In genomic region chr15:74010929-74011540, GRCh38 we compare ENCODE assay signal across 9 cellular contexts. TPM values are rescaled to one million over a fixed set of nuclear protein-coding genes. Genes with fewer than 3 reads are reported as not detected.
DNase-seq lines count a peak whose midpoint lies in the region; ATAC-seq, FAIRE-seq and TF ChIP-seq lines count a peak whose summit lies in the region.
"Had no signal": no experiment of that assay in that cellular context is flagged by ENCODE, and none has a peak within 500 bp of the region (broad histone marks: within the 10 kb centered on the region; RNA-seq: fewer than 3 reads in every experiment).

No MANE protein-coding gene starts in this region.

- H4K20me1 ChIP-seq in GM12878 (ENCODE audit: control insufficient read depth, insufficient read depth), result no peaks in the 10 kb centered on the region

- TF ChIP-seq EP300 in GM12878 (IDR thresholded peaks at IDR 0.05; ENCODE audit: borderline replicate concordance in 1 of 2, control insufficient read depth in 1 of 2, low read depth in 2 of 2, low read length in 2 of 2), result no peak

- no peak overlapping the region for H2AFZ ChIP-seq in GM12878 (ENCODE audit: control insufficient read depth, low read depth, low read length)

- POLR2A ChIA-PET in GM12878 (lab: Charles Lee), result interaction anchor here (1.2 to 1.3 kb wide), 2 partner anchors 17 to 251 kb away, joined by 4 read pairs; partner anchors contain the start of gene PML

- TF ChIP-seq CTCF in GM12878 (IDR thresholded peaks at IDR 0.05 in 2 of 3, conservative IDR thresholded peaks at IDR 0.05 in 1 of 3; ENCODE audit: control insufficient read depth in 2 of 3, extremely low read depth in 1 of 3, insufficient read depth in 1 of 3, low read depth in 3 of 3, low read length in 3 of 3) (no peak), heart right ventricle (IDR thresholded peaks at IDR 0.05) (no peak)

- no peak for ATAC-seq in GM12878
- ATAC-seq in heart right ventricle, result peak in 5 of 8 donors; percentile 4 to 59 (median 28)
- ATAC-seq in stimulated activated naive CD8-positive, alpha-beta T cell treated with anti-CD3 and anti-CD28 coated beads, Interleukin-15, Interleukin-2, amounts not matched to agents 100 U/mL and 50 U/mL, for 24 hours, result no peak

- 75% methylated on average over 2 of the region's 2 CpGs for WGBS in GM12878 (ENCODE audit: insufficient coverage, insufficient replicate concordance, low lambda C conversion rate, missing lambda C conversion rate)
- 57 to 73% methylated on average over 2 of the region's 2 CpGs for WGBS in heart right ventricle, 2 donors

- BruUV-seq in GM12878 (replicated peaks; lab: Mats Ljungman, UMichigan), result no TSS peak

- no peak overlapping the region for H3K9ac ChIP-seq in GM12878 (ENCODE audit: control insufficient read depth, insufficient read depth, low read length)
- H3K9ac ChIP-seq in rectal smooth muscle tissue (ENCODE audit: low read length), result no peak overlapping the region

- no peak for FAIRE-seq in GM12878 (lab: Jason Lieb, UNC)

- no peak overlapping the region for H3K27ac ChIP-seq in GM12878 (ENCODE audit: control insufficient read depth, insufficient read depth)
- peak overlapping the region; percentile 28 to 80 (median 67) for H3K27ac ChIP-seq in heart right ventricle
- H3K27ac ChIP-seq in rectal smooth muscle tissue (ENCODE audit: low read depth, low read length), result peak overlapping the region; percentile 45

- H3K36me3 ChIP-seq in GM12878 (ENCODE audit: control insufficient read depth in 2 of 2, insufficient read depth in 2 of 2, low read length in 1 of 2) (peaks cover 20 to 52% of the 10 kb centered on the region in 2 experiments), heart right ventricle (peaks cover 0 to 63% (median 0%) of the 10 kb centered on the region in 9 donors), rectal smooth muscle tissue (ENCODE audit: control insufficient read depth, insufficient read depth, low read length) (peaks cover 5% of the 10 kb centered on the region)

- DNase-seq in EH (ENCODE audit: low read depth) (peak; percentile 40), GM12878 (ENCODE audit: low read depth, low spot score) (no peak), heart right ventricle (no peak), DMS79 (lab: John Stamatoyannopoulos, UW) (no peak), inferior parietal cortex (ENCODE audit: extremely low spot score) (no peak), NCI-H2171 treated with DMSO at 0.1 percent for 48 hours (lab: John Stamatoyannopoulos, UW) (no peak)
- no peak for DNase-seq in stimulated activated naive CD8-positive, alpha-beta T cell treated with anti-CD3 and anti-CD28 coated beads, Interleukin-15, Interleukin-2, amounts not matched to agents 100 U/mL and 50 U/mL, for 24 hours

- H3K79me2 ChIP-seq in GM12878 (ENCODE audit: control insufficient read depth, insufficient read depth, low read length), result peaks cover 75% of the 10 kb centered on the region

- H3K9me3 ChIP-seq in GM12878 (replicated peaks; ENCODE audit: control insufficient read depth, insufficient read depth, low read length), result no peaks in the 10 kb centered on the region; the same call in 2 of the 3 replicates
- no peaks in the 10 kb centered on the region for H3K9me3 ChIP-seq in heart right ventricle

- no peak overlapping the region for H3K4me2 ChIP-seq in GM12878 (ENCODE audit: control insufficient read depth, insufficient read depth)

- SMC1A ChIA-PET in GM12878 (lab: Charles Lee; ENCODE audit: uncharacterized antibody, unreplicated experiment), result interaction anchor here (0.9 to 2.3 kb wide), 5 partner anchors 9 to 37 kb away, joined by 3 to 7 read pairs (median 4); no protein-coding TSS in a partner anchor

- intact Hi-C loops in GM12878 (cut with micrococcal nuclease; ENCODE audit: unreplicated experiment), result no loop called here
- intact Hi-C loops in heart right ventricle (cut with DNase I), result no loop called here

- H3K27me3 ChIP-seq in GM12878 (replicated peaks in 1 of 2; ENCODE audit: control insufficient read depth in 2 of 2, insufficient read depth in 2 of 2, low read length in 1 of 2) (no peaks in the 10 kb centered on the region), heart right ventricle (no peaks in the 10 kb centered on the region), rectal smooth muscle tissue (ENCODE audit: control insufficient read depth, insufficient read depth, low read length) (no peaks in the 10 kb centered on the region)

- H3K4me3 ChIP-seq in GM12878 (no peak overlapping the region), heart right ventricle (peak overlapping the region in 2 of 10 donors; percentile 4), rectal smooth muscle tissue (ENCODE audit: low read length) (peak overlapping the region; percentile 16)

- no peak for TF ChIP-seq POLR2A in GM12878 (IDR thresholded peaks at IDR 0.05; ENCODE audit: low read depth, low read length)

- in situ Hi-C loops in GM12878 (cut with MboI), result no loop called here

- TF ChIP-seq RAD21 in GM12878 (IDR thresholded peaks at IDR 0.05; ENCODE audit: insufficient read depth, low read depth, low read length), result no peak

- RAD21 ChIA-PET in GM12878 (lab: Charles Lee; ENCODE audit: unreplicated experiment), result interaction anchor here (1.1 kb wide), 1 partner anchor 17 kb away, joined by 3 read pairs; the partner anchor contains the start of gene PML

- CTCF ChIA-PET in GM12878 (lab: Yijun Ruan, JAX), result interaction anchor here (0.9 to 5.7 kb wide), 5 partner anchors 18 to 45 kb away, joined by 3 to 36 read pairs (median 5); partner anchors contain the start of genes PML and STOML1

- H3K4me1 ChIP-seq in GM12878 (ENCODE audit: control insufficient read depth, insufficient read depth, low read length), result peaks cover 20% of the 10 kb centered on the region
- peaks cover 26 to 92% (median 80%) of the 10 kb centered on the region in 9 donors for H3K4me1 ChIP-seq in heart right ventricle
- peaks cover 34% of the 10 kb centered on the region for H3K4me1 ChIP-seq in rectal smooth muscle tissue (ENCODE audit: control insufficient read depth, insufficient read depth, low read length)
- H3K4me1 ChIP-seq: Caco-2 had no signal

TF ChIP-seq in GM12878, 131 proteins besides CTCF, POLR2A, EP300 and RAD21:
- peak; percentile 33; the same call in 1 of the 2 replicates for TF ChIP-seq NR2F1 (conservative IDR thresholded peaks at IDR 0.05)
- TF ChIP-seq, protein P1, sequence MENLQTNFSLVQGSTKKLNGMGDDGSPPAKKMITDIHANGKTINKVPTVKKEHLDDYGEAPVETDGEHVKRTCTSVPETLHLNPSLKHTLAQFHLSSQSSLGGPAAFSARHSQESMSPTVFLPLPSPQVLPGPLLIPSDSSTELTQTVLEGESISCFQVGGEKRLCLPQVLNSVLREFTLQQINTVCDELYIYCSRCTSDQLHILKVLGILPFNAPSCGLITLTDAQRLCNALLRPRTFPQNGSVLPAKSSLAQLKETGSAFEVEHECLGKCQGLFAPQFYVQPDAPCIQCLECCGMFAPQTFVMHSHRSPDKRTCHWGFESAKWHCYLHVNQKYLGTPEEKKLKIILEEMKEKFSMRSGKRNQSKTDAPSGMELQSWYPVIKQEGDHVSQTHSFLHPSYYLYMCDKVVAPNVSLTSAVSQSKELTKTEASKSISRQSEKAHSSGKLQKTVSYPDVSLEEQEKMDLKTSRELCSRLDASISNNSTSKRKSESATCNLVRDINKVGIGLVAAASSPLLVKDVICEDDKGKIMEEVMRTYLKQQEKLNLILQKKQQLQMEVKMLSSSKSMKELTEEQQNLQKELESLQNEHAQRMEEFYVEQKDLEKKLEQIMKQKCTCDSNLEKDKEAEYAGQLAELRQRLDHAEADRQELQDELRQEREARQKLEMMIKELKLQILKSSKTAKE (IDR thresholded peaks at IDR 0.05; ENCODE audit: low read depth, poor library complexity, severe bottlenecking), result no peak

RNA-seq across cellular contexts. Expression of gene PML, which starts 16.5 kb away (rescaled TPM):
- total RNA-seq in GM12878 (2013; cell fraction: nucleolus; rRNA removed), result 88.7 and 88.9 TPM in 2 replicates
- total RNA-seq in GM12878 (2014; rRNA removed) (28.4 and 28.9 TPM in 2 replicates), GM12878 (2014; rRNA removed; fragmentation: Illumina TruSeq; extraction: Trizol) (17.8 and 18.8 TPM in 2 replicates), GM12878 (2021) (91.5 and 95.5 TPM in 2 replicates), heart right ventricle (10 to 100 TPM; 17.9 to 50.1 (median 22.5) TPM)
- 26.0 TPM for polyA plus RNA-seq in GM12878 (2011; ENCODE audit: low read depth)
- polyA plus RNA-seq in GM12878 (2011; rRNA removed) (7.6 and 13.6 TPM in 2 replicates), GM12878 (2014; fragmentation: Illumina TruSeq; extraction: Trizol) (15.0 and 32.7 TPM in 2 replicates), GM12878 (2014; fragmentation: Nextera tagmentation; extraction: Ambion mirVana) (10 to 100 TPM in 1 of 2 experiments, 1 to 10 TPM in 1; 8.5 to 14.2 TPM), GM12878 (2014; rRNA removed) (34.2 and 45.3 TPM in 2 replicates), GM12878 (2016; fragmentation: Nextera tagmentation; extraction: Ambion mirVana) (10 to 100 TPM; 54.0 to 60.0 TPM), heart right ventricle (10 to 100 TPM; 18.4 to 32.0 TPM)
- 21.8 and 24.5 TPM in 2 replicates for polyA plus RNA-seq in GM12878 (2011; cell fraction: cytosol; rRNA removed)
- 50.9 and 65.9 TPM in 2 replicates for polyA plus RNA-seq in GM12878 (2011; cell fraction: nucleus; rRNA removed)
- 58.4 and 60.6 TPM in 2 replicates for polyA plus RNA-seq in GM12878 (2012)
- polyA minus RNA-seq in GM12878 (2011; rRNA and poly(A)+ RNA removed), result 20.8 and 38.7 TPM in 2 replicates
- 30.0 and 41.2 TPM in 2 replicates for polyA minus RNA-seq in GM12878 (2011; cell fraction: cytosol; rRNA and poly(A)+ RNA removed)
- polyA minus RNA-seq in GM12878 (2011; cell fraction: nucleus; rRNA and poly(A)+ RNA removed), result 18.5 and 37.6 TPM in 2 replicates

RNA-seq across cellular contexts. Expression of gene STOML1, which starts 18.9 kb away (rescaled TPM):
- 10.3 and 11.0 TPM in 2 replicates for total RNA-seq in GM12878 (2013; cell fraction: nucleolus; rRNA removed)
- 12.0 and 12.2 TPM in 2 replicates for total RNA-seq in GM12878 (2014; rRNA removed)
- 4.6 TPM in 2 replicates for total RNA-seq in GM12878 (2014; rRNA removed; fragmentation: Illumina TruSeq; extraction: Trizol)
- total RNA-seq in GM12878 (2021), result 12.1 TPM in 2 replicates
- 2.0 TPM for polyA plus RNA-seq in GM12878 (2011; ENCODE audit: low read depth)
- polyA plus RNA-seq in GM12878 (2011; rRNA removed), result 2.0 and 4.2 TPM in 2 replicates
- 6.4 and 9.0 TPM in 2 replicates for polyA plus RNA-seq in GM12878 (2011; cell fraction: cytosol; rRNA removed)
- 9.2 and 11.5 TPM in 2 replicates for polyA plus RNA-seq in GM12878 (2011; cell fraction: nucleus; rRNA removed)
- polyA plus RNA-seq in GM12878 (2012), result 4.7 and 5.3 TPM in 2 replicates
- polyA plus RNA-seq in GM12878 (2014; fragmentation: Illumina TruSeq; extraction: Trizol), result 1.7 and 3.2 TPM in 2 replicates
- polyA plus RNA-seq in GM12878 (2014; fragmentation: Nextera tagmentation; extraction: Ambion mirVana), result under 1 TPM; 0.14 to 0.46 TPM
- 12.5 and 13.6 TPM in 2 replicates for polyA plus RNA-seq in GM12878 (2014; rRNA removed)
- polyA plus RNA-seq in GM12878 (2016; fragmentation: Nextera tagmentation; extraction: Ambion mirVana), result 10 to 100 TPM; 13.2 to 13.6 TPM
- polyA minus RNA-seq in GM12878 (2011; rRNA and poly(A)+ RNA removed), result 3.1 and 4.0 TPM in 2 replicates
- 1.6 and 3.1 TPM in 2 replicates for polyA minus RNA-seq in GM12878 (2011; cell fraction: cytosol; rRNA and poly(A)+ RNA removed)
- polyA minus RNA-seq in GM12878 (2011; cell fraction: nucleus; rRNA and poly(A)+ RNA removed), result 3.3 and 5.1 TPM in 2 replicates
- 10 to 100 TPM; 21.1 to 38.4 (median 27.2) TPM for total RNA-seq in heart right ventricle
- polyA plus RNA-seq in heart right ventricle, result 10 to 100 TPM; 33.1 to 35.0 TPM

Comparison
In these comparisons a context has a peak if more than half of its experiments do, and no peak if none do; other contexts are left out.
1. ATAC-seq: peak in heart right ventricle (5 of 8); none in GM12878 (single experiment) and stimulated activated naive CD8-positive, alpha-beta T cell treated with anti-CD3 and anti-CD28 coated beads, Interleukin-15, Interleukin-2, amounts not matched to agents 100 U/mL and 50 U/mL, for 24 hours (single experiment).